8 cellular contexts compared by ENCODE assay signal in genomic region chr11:46391578-46392420, GRCh38. TPM values are rescaled to one million over a fixed set of nuclear protein-coding genes. Genes with fewer than 3 reads are reported as not detected.
A peak's percentile ranks its signal among the peaks of the same experiment; 100 is the strongest.
DNase-seq lines count a peak whose midpoint lies in the region; ATAC-seq and TF ChIP-seq lines count a peak whose summit lies in the region.

Gene CHRM4 (minus strand): TSS chr11:46391776. CDS start chr11:46386557, 5,219 bp downstream.

- H3K9me3 ChIP-seq in H9 (ENCODE audit: control insufficient read depth, low read depth, low read length), result no peaks in the 10 kb centered on the region

- WGBS in H9 (ENCODE audit: extremely low coverage, insufficient read length, low lambda C conversion rate), result no CpG with 5 or more reads among the region's 123 CpGs

- no peak within 1 kb of the TSS for H2BK12ac ChIP-seq in H9 (ENCODE audit: insufficient read length, low read depth, low read length)

- no peak within 1 kb of the TSS for H3K23ac ChIP-seq in H9 (ENCODE audit: insufficient read length, low read depth, low read length)

- H2BK20ac ChIP-seq in H9 (ENCODE audit: low read depth, low read length, poor library complexity, severe bottlenecking), result no peak within 1 kb of the TSS

- no peaks in the 10 kb centered on the region for H4K20me1 ChIP-seq in H9 (ENCODE audit: control insufficient read depth, insufficient read depth, insufficient read length)

- H3K4me1 Mint-ChIP-seq in H9, result peaks cover 31 to 41% of the 10 kb centered on the region in 2 experiments
- H3K4me1 Mint-ChIP-seq in central memory CD8-positive, alpha-beta T cell, result peaks cover 28% of the 10 kb centered on the region
- peaks cover 29% of the 10 kb centered on the region for H3K4me1 Mint-ChIP-seq in mesothelial cell of epicardium

- no peaks in the 10 kb centered on the region for H3K79me2 ChIP-seq in H9 (ENCODE audit: insufficient read depth, low read length)

- peaks cover 3% of the 10 kb centered on the region; the same call in 1 of the 2 replicates for H3K4me1 ChIP-seq in H9 (ENCODE audit: insufficient read depth, low read length)

- H3K27ac Mint-ChIP-seq in H9 (no peak within 1 kb of the TSS), mesothelial cell of epicardium (no peak within 1 kb of the TSS)
- no peak within 1 kb of the TSS for H3K27ac Mint-ChIP-seq in central memory CD8-positive, alpha-beta T cell (ENCODE audit: low read depth)

- no peaks in the 10 kb centered on the region for H3K9me3 Mint-ChIP-seq in H9
- no peaks in the 10 kb centered on the region for H3K9me3 Mint-ChIP-seq in central memory CD8-positive, alpha-beta T cell
- no peaks in the 10 kb centered on the region for H3K9me3 Mint-ChIP-seq in mesothelial cell of epicardium

- H3K27ac ChIP-seq in H9 (ENCODE audit: insufficient read length, low read depth, low read length), result no peak within 1 kb of the TSS

- no peak within 1 kb of the TSS for H3K14ac ChIP-seq in H9 (ENCODE audit: insufficient read depth, low read length)

- DNase-seq in DMS53 (lab: John Stamatoyannopoulos, UW) (peak; percentile 92), H9 (peak; percentile 67), NCI-H774 (lab: John Stamatoyannopoulos, UW) (peak; percentile 86), mesothelial cell of epicardium (ENCODE audit: low spot score in 2 of 2, unreplicated experiment in 2 of 2) (peak in 1 of 2 experiments; percentile 61), NCI-H1694 (lab: John Stamatoyannopoulos, UW) (no peak)
- DNase-seq in central memory CD8-positive, alpha-beta T cell (ENCODE audit: low spot score in 2 of 2), result no peak
- no peak for DNase-seq in effector CD8-positive, alpha-beta T cell (lab: John Stamatoyannopoulos, UW)

- no peak within 1 kb of the TSS for H2BK15ac ChIP-seq in H9 (ENCODE audit: low read depth, low read length)

- peaks cover 20% of the 10 kb centered on the region; the same call in 1 of the 2 replicates for H3K27me3 ChIP-seq in H9 (ENCODE audit: insufficient read depth, low read length)

- H3K27me3 Mint-ChIP-seq in H9 (ENCODE audit: low read depth) (peaks cover 64% of the 10 kb centered on the region), mesothelial cell of epicardium (ENCODE audit: low read depth) (peaks cover 57% of the 10 kb centered on the region)
- peaks cover 53% of the 10 kb centered on the region for H3K27me3 Mint-ChIP-seq in central memory CD8-positive, alpha-beta T cell

- ATAC-seq in central memory CD8-positive, alpha-beta T cell (replicated peaks; ENCODE audit: extremely low read depth, poor library complexity, severe bottlenecking), result no peak
- ATAC-seq in HG02678 (IDR thresholded peaks at IDR 0.05; ENCODE audit: unreplicated experiment), result no peak

- H2BK5ac ChIP-seq in H9 (ENCODE audit: insufficient read length, low read length), result no peak within 1 kb of the TSS

- peak within 1 kb of the TSS; percentile 86 for H3K4me2 ChIP-seq in H9 (ENCODE audit: insufficient read depth, insufficient read length, low read length)

- no peak within 1 kb of the TSS for H4K91ac ChIP-seq in H9 (ENCODE audit: insufficient read length, low read depth, low read length)

- H2AK5ac ChIP-seq in H9 (ENCODE audit: insufficient read length, low read length), result no peak within 1 kb of the TSS

- H3K4ac ChIP-seq in H9 (ENCODE audit: low read depth, low read length), result no peak within 1 kb of the TSS

- H3K79me1 ChIP-seq in H9 (ENCODE audit: insufficient read depth, low read depth, low read length, poor library complexity, severe bottlenecking), result no peaks in the 10 kb centered on the region

- H3K9ac ChIP-seq in H9 (ENCODE audit: extremely low read depth, insufficient read length, low read length), result no peak within 1 kb of the TSS

- TF ChIP-seq CTCF in H9 (conservative IDR thresholded peaks at IDR 0.05), result peak; percentile 68
- TF ChIP-seq CTCF in mesothelial cell of epicardium (IDR thresholded peaks at IDR 0.05; ENCODE audit: unreplicated experiment), result no peak

- H3K4me3 Mint-ChIP-seq in H9 (peak within 1 kb of the TSS; percentile 78), mesothelial cell of epicardium (peak within 1 kb of the TSS; percentile 69)
- H3K4me3 Mint-ChIP-seq in central memory CD8-positive, alpha-beta T cell, result peak within 1 kb of the TSS; percentile 75

- H2AFZ ChIP-seq in H9 (ENCODE audit: low read length), result no peak within 1 kb of the TSS

- H4K8ac ChIP-seq in H9 (replicated peaks; ENCODE audit: insufficient read length, low read depth, low read length), result no peak within 1 kb of the TSS

- no peak within 1 kb of the TSS for H3T11ph ChIP-seq in H9 (ENCODE audit: low read length)

- no peak within 1 kb of the TSS for H3K18ac ChIP-seq in H9 (ENCODE audit: insufficient read length, low read depth, low read length)

- H3K23me2 ChIP-seq in H9 (ENCODE audit: insufficient read length, low read depth, low read length, poor library complexity, severe bottlenecking), result peaks cover 15% of the 10 kb centered on the region

- H3K56ac ChIP-seq in H9 (ENCODE audit: insufficient read length, low read depth, low read length), result no peak within 1 kb of the TSS

- H2BK120ac ChIP-seq in H9 (ENCODE audit: low read depth, low read length, poor library complexity, severe bottlenecking), result no peak within 1 kb of the TSS

- H3K36me3 Mint-ChIP-seq in H9 (ENCODE audit: insufficient read depth in 1 of 3, low read depth in 3 of 3) (peaks cover 0 to 4% (median 3%) of the 10 kb centered on the region in 3 experiments; a peak in 4 of 7 replicates), mesothelial cell of epicardium (peaks cover 6% of the 10 kb centered on the region)
- H3K36me3 Mint-ChIP-seq in central memory CD8-positive, alpha-beta T cell (ENCODE audit: insufficient read depth), result peaks cover 15% of the 10 kb centered on the region

- no peak within 1 kb of the TSS for H4K5ac ChIP-seq in H9 (ENCODE audit: insufficient read length, low read depth, low read length)

RNA-seq across cellular contexts. Expression of gene CHRM4, which starts in this region (rescaled TPM):
- 1.0 and 1.1 TPM in 2 replicates for total RNA-seq in H9 (2021)
- 0.42 to 0.68 TPM (median 0.51 TPM) in 3 replicates for total RNA-seq in mesothelial cell of epicardium

Comparison
In these comparisons a context has a peak if more than half of its experiments do, and no peak if none do; other contexts are left out.
1. DNase-seq: peak in DMS53 (single experiment), H9 (single experiment) and NCI-H774 (single experiment); none in central memory CD8-positive, alpha-beta T cell (0 of 2), NCI-H1694 (single experiment) and effector CD8-positive, alpha-beta T cell (single experiment).
2. Peak in every context shown above with its lines, with median percentiles within 50 percentile points of each other: H3K4me3 Mint-ChIP-seq.